30 cellular contexts compared by ENCODE assay signal in genomic region chr20:10129749-10130148, GRCh38.
"Had no signal": no experiment of that assay in that cellular context is flagged by ENCODE, and none has a peak within 500 bp of the region (broad histone marks: within the 10 kb centered on the region; RNA-seq: fewer than 3 reads in every experiment).

No MANE protein-coding gene starts in this region.

- DNase-seq: activated CD4-positive, alpha-beta T cell treated with anti-CD3 and anti-CD28 coated beads for 4 hours; activated CD4-positive, alpha-beta T cell treated with anti-CD3 and anti-CD28 coated beads, Interleukin-2, amount 50 U/mL, for 4 hours; activated CD8-positive, alpha-beta memory T cell treated with anti-CD3 and anti-CD28 coated beads for 24 hours; activated effector memory CD4-positive, alpha-beta T cell treated with anti-CD3 and anti-CD28 coated beads, Interleukin-2, amount 50 U/mL, for 16 hours; activated naive CD4-positive, alpha-beta T cell treated with anti-CD3 and anti-CD28 coated beads for 36 hours; activated naive CD8-positive, alpha-beta T cell treated with anti-CD3 and anti-CD28 coated beads for 36 hours; activated T-cell treated with anti-CD3 and anti-CD28 coated beads, Interleukin-2, amount 50 U/mL, for 1 hour; adrenal gland; aorta; body of pancreas; cerebellar nuclear complex; cortex of kidney; islet precursor cell; left ventricle myocardium superior; naive B cell; nephron progenitor cell; ovary; psoas muscle; stimulated activated CD4-positive, alpha-beta T cell treated with anti-CD3 and anti-CD28 coated beads, Interleukin-15, amount 100 ng/mL, for 24 hours; stimulated activated CD4-positive, alpha-beta T cell treated with anti-CD3 and anti-CD28 coated beads, Interleukin-2, amount 100 ng/mL, for 24 hours; stimulated activated naive CD4-positive, alpha-beta T cell treated with Interleukin-2 at 50 U/mL for 16 hours; T-helper 9 cell; upper lobe of left lung had no signal

- H2AFZ ChIP-seq: hepatocyte had no signal

- H3K27ac ChIP-seq: adrenal gland, body of pancreas, gastroesophageal sphincter, hepatocyte, neutrophil, ovary, psoas muscle, upper lobe of left lung, vagina, VCaP had no signal

- H3K27me3 ChIP-seq: body of pancreas, gastroesophageal sphincter, hepatocyte, neutrophil, ovary, upper lobe of left lung, vagina had no signal

- H3K4me2 ChIP-seq: hepatocyte had no signal

- H3K4me3 ChIP-seq: adrenal gland, body of pancreas, gastroesophageal sphincter, hepatocyte, ovary, psoas muscle, upper lobe of left lung, vagina had no signal

- FAIRE-seq: endothelial cell of umbilical vein, TTC549 had no signal

- H3K4me1 ChIP-seq: psoas muscle, upper lobe of left lung, vagina had no signal

- H3K9me3 ChIP-seq: neutrophil, ovary had no signal

- H3K36me3 ChIP-seq: adrenal gland, gastroesophageal sphincter, neutrophil, ovary, upper lobe of left lung, vagina had no signal

- H3K79me2 ChIP-seq: hepatocyte had no signal
